In the genomic region with DNA sequence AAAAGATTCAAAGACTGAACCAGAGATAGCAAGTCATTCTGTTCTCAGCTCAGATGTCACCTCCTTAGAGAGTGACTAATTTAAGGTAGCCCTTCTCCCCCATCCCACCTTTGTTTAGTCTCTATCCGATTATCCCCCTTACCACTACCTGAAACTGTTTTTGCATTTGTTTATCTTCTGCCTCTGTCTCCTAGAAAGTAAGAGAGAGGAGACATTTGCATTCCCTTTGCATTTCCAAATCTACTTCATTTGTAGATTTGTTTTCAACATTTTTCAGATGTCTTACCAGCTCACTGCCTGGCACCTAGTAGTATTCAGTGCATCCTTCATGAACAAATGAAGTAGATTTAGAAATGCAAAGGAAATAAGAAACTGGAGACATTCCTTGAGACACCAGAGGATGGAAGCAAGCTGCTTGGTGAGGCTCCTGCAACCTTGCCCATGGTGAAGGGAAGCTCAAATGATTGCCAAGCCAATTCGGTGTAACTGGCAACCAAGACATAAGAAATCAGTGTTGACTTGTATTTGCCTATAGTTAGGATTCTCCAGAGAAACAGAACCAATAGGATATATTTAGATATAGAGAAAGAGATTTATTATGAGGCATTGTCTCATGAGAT, we compare ENCODE assay signal across 22 cellular contexts.
"Had no signal": no experiment of that assay in that cellular context is flagged by ENCODE, and none has a peak within 500 bp of the region (broad histone marks: within the 10 kb centered on the region; RNA-seq: fewer than 3 reads in every experiment).

No MANE protein-coding gene starts in this region.

- H3K36me3 Mint-ChIP-seq: activated naive CD8-positive, alpha-beta T cell treated with anti-CD3 and anti-CD28 coated beads for 36 hours; memory B cell; stimulated activated memory B cell treated with anti-CD40 and anti-IgM and Interleukin-4, amounts not matched to agents 10 μg/mL and 1 μg/mL and 100 μg/mL, for 72 hours had no signal

- H3K27me3 Mint-ChIP-seq: activated B cell treated with CpG ODN at 0.5 μM for 24 hours; central memory CD8-positive, alpha-beta T cell; stimulated activated memory B cell treated with anti-CD40 and anti-IgM and Interleukin-4, amounts not matched to agents 10 μg/mL and 1 μg/mL and 100 μg/mL, for 72 hours had no signal

- H3K36me3 ChIP-seq: breast epithelium, sigmoid colon, stomach, suprapubic skin, tibial nerve had no signal

- H3K4me1 Mint-ChIP-seq: activated B cell treated with CpG ODN at 0.5 μM for 24 hours; central memory CD8-positive, alpha-beta T cell had no signal

- H3K27ac Mint-ChIP-seq: activated B cell treated with CpG ODN at 0.5 μM for 24 hours; activated CD4-positive, alpha-beta T cell treated with anti-CD3 and anti-CD28 coated beads for 36 hours; activated naive CD8-positive, alpha-beta T cell treated with anti-CD3 and anti-CD28 coated beads for 36 hours; memory B cell; stimulated activated memory B cell treated with anti-CD40 and anti-IgM and Interleukin-4, amounts not matched to agents 10 μg/mL and 1 μg/mL and 100 μg/mL, for 72 hours had no signal

- H3K9me3 ChIP-seq: breast epithelium, mucosa of descending colon, sigmoid colon, stomach, suprapubic skin, tibial nerve had no signal

- H3K9me3 Mint-ChIP-seq: activated B cell treated with CpG ODN at 0.5 μM for 24 hours; activated naive CD8-positive, alpha-beta T cell treated with anti-CD3 and anti-CD28 coated beads for 36 hours; activated T-cell treated with anti-CD3 and anti-CD28 coated beads, Interleukin-2, amount 50 U/mL, for 4 hours; central memory CD8-positive, alpha-beta T cell; stimulated activated memory B cell treated with anti-CD40 and anti-IgM and Interleukin-4, amounts not matched to agents 10 μg/mL and 1 μg/mL and 100 μg/mL, for 72 hours had no signal

- H3K27me3 ChIP-seq: breast epithelium, sigmoid colon, stomach, suprapubic skin, tibial nerve had no signal

- H3K27ac ChIP-seq: breast epithelium, coronary artery, epithelial cell of prostate, sigmoid colon, stomach, suprapubic skin, tibial nerve had no signal

- H3K4me3 ChIP-seq: breast epithelium, coronary artery, mucosa of descending colon, sigmoid colon, smooth muscle cell, stomach, suprapubic skin, tibial nerve had no signal

- DNase-seq: activated B cell treated with CpG ODN at 0.5 μM for 24 hours; activated CD4-positive, alpha-beta T cell treated with anti-CD3 and anti-CD28 coated beads for 36 hours; activated CD4-positive, alpha-beta T cell treated with anti-CD3 and anti-CD28 coated beads, Interleukin-2, amount 50 U/mL, for 48 hours; activated CD8-positive, alpha-beta memory T cell treated with anti-CD3 and anti-CD28 coated beads, Interleukin-2, amount 50 U/mL, for 48 hours; activated naive CD4-positive, alpha-beta T cell treated with Interleukin-2 at 50 U/mL for 16 hours; activated naive CD8-positive, alpha-beta T cell treated with anti-CD3 and anti-CD28 coated beads for 36 hours; activated T-cell treated with anti-CD3 and anti-CD28 coated beads, Interleukin-2, amount 50 U/mL, for 4 hours; left colon; mucosa of descending colon; sigmoid colon; stimulated activated CD4-positive, alpha-beta T cell treated with anti-CD3 and anti-CD28 coated beads, Interleukin-15, amount 100 ng/mL, for 24 hours; stomach; T-helper 9 cell had no signal

- H3K4me1 ChIP-seq: breast epithelium, suprapubic skin had no signal

- H3K4me3 Mint-ChIP-seq: activated B cell treated with CpG ODN at 0.5 μM for 24 hours; activated CD4-positive, alpha-beta T cell treated with anti-CD3 and anti-CD28 coated beads for 36 hours; activated naive CD8-positive, alpha-beta T cell treated with anti-CD3 and anti-CD28 coated beads for 36 hours; activated T-cell treated with anti-CD3 and anti-CD28 coated beads, Interleukin-2, amount 50 U/mL, for 4 hours; central memory CD8-positive, alpha-beta T cell; memory B cell; stimulated activated memory B cell treated with anti-CD40 and anti-IgM and Interleukin-4, amounts not matched to agents 10 μg/mL and 1 μg/mL and 100 μg/mL, for 72 hours had no signal

- ATAC-seq: left colon; mucosa of descending colon; stimulated activated memory B cell treated with anti-CD40 and anti-IgM and Interleukin-4, amounts not matched to agents 10 μg/mL and 1 μg/mL and 100 μg/mL, for 72 hours had no signal
